ENCODE assay signal across 15 cellular contexts in genomic region chr2:186309901-186310300, GRCh38.
DNase-seq lines count a peak whose midpoint lies in the region; ATAC-seq and TF ChIP-seq lines count a peak whose summit lies in the region.
"Had no signal": no experiment of that assay in that cellular context is flagged by ENCODE, and none has a peak within 500 bp of the region (broad histone marks: within the 10 kb centered on the region; RNA-seq: fewer than 3 reads in every experiment).

No MANE protein-coding gene starts in this region.

- H3K79me2 ChIP-seq in hepatocyte: no peaks in the 10 kb centered on the region
- H3K79me2 ChIP-seq in MM.1S (ENCODE audit: low read length): no peaks in the 10 kb centered on the region

- H3K9me3 ChIP-seq in hepatocyte (ENCODE audit: low read depth): no peaks in the 10 kb centered on the region
- no peaks in the 10 kb centered on the region for H3K9me3 ChIP-seq in MM.1S (replicated peaks; ENCODE audit: insufficient read depth, low read length)

- H4K20me1 ChIP-seq in hepatocyte (ENCODE audit: insufficient read depth, poor library complexity, severe bottlenecking) (no peaks in the 10 kb centered on the region), MM.1S (ENCODE audit: insufficient read depth, low read length) (no peaks in the 10 kb centered on the region)

- H3K9me2 ChIP-seq in hepatocyte (replicated peaks; ENCODE audit: insufficient read depth): no peaks in the 10 kb centered on the region
- H3K9me2 ChIP-seq in MM.1S (replicated peaks; ENCODE audit: insufficient read depth, low read length): no peaks in the 10 kb centered on the region

- H2AFZ ChIP-seq in hepatocyte (no peak overlapping the region), MM.1S (ENCODE audit: low read length) (no peak overlapping the region)

- H3K27me3 ChIP-seq in hepatocyte (no peaks in the 10 kb centered on the region), MM.1S (replicated peaks; ENCODE audit: insufficient read depth, low read length) (no peaks in the 10 kb centered on the region)
- H3K27me3 ChIP-seq: foreskin keratinocyte had no signal

- DNase-seq in AG04449 (ENCODE audit: low read depth, low spot score): peak; percentile 3
- DNase-seq in M059J (ENCODE audit: low read depth): peak; percentile 10
- DNase-seq in choroid plexus epithelial cell (ENCODE audit: low read depth): peak; percentile 87
- DNase-seq in hepatocyte (ENCODE audit: low spot score): peak; percentile 8
- DNase-seq in MM.1S: no peak
- no peak for DNase-seq in NOMO-1 (lab: John Stamatoyannopoulos, UW; ENCODE audit: unreplicated experiment in 2 of 2)
- DNase-seq: activated CD4-positive, CD25-positive, alpha-beta regulatory T cell treated with anti-CD3 and anti-CD28 coated beads, Interleukin-2, amount 50 U/mL, for 72 hours; activated gamma-delta T cell treated with Interleukin-2 at 50 U/mL for 16 hours; foreskin keratinocyte; mesendoderm; NCI-H2171 treated with DMSO at 0.1 percent for 48 hours; retina; stimulated activated CD4-positive, alpha-beta T cell treated with anti-CD3 and anti-CD28 coated beads, Interleukin-1b, Interleukin-23, amount 100 ng/mL, for 48 hours had no signal

- H3K27ac ChIP-seq in hepatocyte (no peak overlapping the region), MM.1S (ENCODE audit: low read length) (no peak overlapping the region)
- H3K27ac ChIP-seq: foreskin keratinocyte had no signal

- TF ChIP-seq CTCF in AG04449 (IDR thresholded peaks at IDR 0.05; ENCODE audit: insufficient read depth, low read length, missing control alignments) (no peak), choroid plexus epithelial cell (conservative IDR thresholded peaks at IDR 0.05; ENCODE audit: low read depth, low read length) (peak; percentile 37), hepatocyte (IDR thresholded peaks at IDR 0.05; ENCODE audit: poor library complexity) (no peak), MM.1S (IDR thresholded peaks at IDR 0.05; ENCODE audit: low read length) (no peak)

- no peak overlapping the region for H3K4me3 ChIP-seq in AG04449 (ENCODE audit: low read depth, low read length)
- H3K4me3 ChIP-seq in choroid plexus epithelial cell (ENCODE audit: low read depth, low read length): no peak overlapping the region
- H3K4me3 ChIP-seq in hepatocyte: no peak overlapping the region
- no peak overlapping the region for H3K4me3 ChIP-seq in MM.1S (ENCODE audit: low read length)

- WGBS in hepatocyte (ENCODE audit: low lambda C conversion rate, missing lambda C conversion rate): 93% methylated on average over 2 of the region's 2 CpGs

- no peaks in the 10 kb centered on the region for H3F3A ChIP-seq in MM.1S (ENCODE audit: insufficient read depth, low read length)

- H3K36me3 ChIP-seq in hepatocyte (replicated peaks; ENCODE audit: insufficient read depth, low read depth): no peaks in the 10 kb centered on the region
- no peaks in the 10 kb centered on the region for H3K36me3 ChIP-seq in MM.1S (replicated peaks; ENCODE audit: insufficient read depth, low read length)

- POLR2A ChIA-PET in AG04449 (lab: Yijun Ruan, JAX): no interaction called here

- ATAC-seq in GM18498 (IDR thresholded peaks at IDR 0.05; ENCODE audit: unreplicated experiment) (no peak), HG02884 (IDR thresholded peaks at IDR 0.05; ENCODE audit: unreplicated experiment) (no peak)
- ATAC-seq: foreskin keratinocyte had no signal

- CTCF ChIA-PET in AG04449 (lab: Yijun Ruan, JAX): no interaction called here

- H3K9ac ChIP-seq in MM.1S (ENCODE audit: low read length): no peak overlapping the region

- H3K4me2 ChIP-seq in hepatocyte (no peak overlapping the region), MM.1S (ENCODE audit: low read depth, low read length) (no peak overlapping the region)

- H3K4me1 ChIP-seq in hepatocyte (ENCODE audit: insufficient read depth): peaks cover 10% of the 10 kb centered on the region
- no peaks in the 10 kb centered on the region for H3K4me1 ChIP-seq in MM.1S (ENCODE audit: low read length)
- H3K4me1 ChIP-seq: foreskin keratinocyte had no signal

Comparison
In these comparisons a context has a peak if more than half of its experiments do, and no peak if none do; other contexts are left out.
1. DNase-seq: peak in AG04449 (single experiment), M059J (single experiment), choroid plexus epithelial cell (single experiment) and hepatocyte (single experiment); none in MM.1S (single experiment) and NOMO-1 (0 of 2).